9 cellular contexts compared by ENCODE assay signal in genomic region chr17:79388556-79389295, GRCh38.
DNase-seq lines count a peak whose midpoint lies in the region; FAIRE-seq and TF ChIP-seq lines count a peak whose summit lies in the region.
"Had no signal": no experiment of that assay in that cellular context is flagged by ENCODE, and none has a peak within 500 bp of the region (broad histone marks: within the 10 kb centered on the region; RNA-seq: fewer than 3 reads in every experiment).

No MANE protein-coding gene starts in this region.

- H3K36me3 Mint-ChIP-seq in nephron progenitor cell (ENCODE audit: low read depth), result no peaks in the 10 kb centered on the region
- H3K36me3 Mint-ChIP-seq in activated T-helper 1 cell treated with anti-CD3 and anti-CD28 coated beads, Interleukin-12 subunit alpha, Interleukin-12 subunit beta, Interleukin-2, Interleukin-4 antibody, amounts not matched to agents 30 ng/mL and 10 ng/mL and 1 ng/mL, durations not matched to agents 14 hours and 24 hours and 36 hours (ENCODE audit: low read depth), result no peaks in the 10 kb centered on the region

- no peak overlapping the region for H3K4me3 ChIP-seq in epithelial cell of esophagus (ENCODE audit: low read length)

- H3K9me3 Mint-ChIP-seq in nephron progenitor cell, result no peaks in the 10 kb centered on the region
- H3K9me3 Mint-ChIP-seq in activated T-helper 1 cell treated with anti-CD3 and anti-CD28 coated beads, Interleukin-12 subunit alpha, Interleukin-12 subunit beta, Interleukin-2, Interleukin-4 antibody, amounts not matched to agents 30 ng/mL and 10 ng/mL and 1 ng/mL, durations not matched to agents 14 hours and 24 hours and 36 hours, result no peaks in the 10 kb centered on the region
- H3K9me3 Mint-ChIP-seq: CD4-positive, CD25-positive, alpha-beta regulatory T cell had no signal

- no peak overlapping the region for H3K27ac Mint-ChIP-seq in nephron progenitor cell
- H3K27ac Mint-ChIP-seq in activated T-helper 1 cell treated with anti-CD3 and anti-CD28 coated beads, Interleukin-12 subunit alpha, Interleukin-12 subunit beta, Interleukin-2, Interleukin-4 antibody, amounts not matched to agents 30 ng/mL and 10 ng/mL and 1 ng/mL, durations not matched to agents 14 hours and 24 hours and 36 hours, result no peak overlapping the region
- H3K27ac Mint-ChIP-seq: CD4-positive, CD25-positive, alpha-beta regulatory T cell had no signal

- DNase-seq in DMS79 treated with DMSO at 0.1 percent for 48 hours (lab: John Stamatoyannopoulos, UW), result peak; percentile 54
- no peak for DNase-seq in DMS79 (lab: John Stamatoyannopoulos, UW)
- peak; percentile 66 for DNase-seq in HTR-8/SVneo (ENCODE audit: insufficient read length, low spot score)
- peak; percentile 25 for DNase-seq in RCC 7860 (ENCODE audit: low spot score)
- DNase-seq in epithelial cell of esophagus (ENCODE audit: low read depth), result peak; percentile 56
- peak; percentile 79 for DNase-seq in nephron progenitor cell
- no peak for DNase-seq in activated T-helper 1 cell treated with anti-CD3 and anti-CD28 coated beads, Interleukin-12 subunit alpha, Interleukin-12 subunit beta, Interleukin-2, Interleukin-4 antibody, amounts not matched to agents 30 ng/mL and 10 ng/mL and 1 ng/mL, durations not matched to agents 14 hours and 24 hours and 36 hours (ENCODE audit: low spot score)
- DNase-seq in NCI-H1048 (lab: John Stamatoyannopoulos, UW), result no peak

- FAIRE-seq in HTR-8/SVneo (lab: Jason Lieb, UNC), result peak; percentile 49
- FAIRE-seq in RCC 7860 (lab: Jason Lieb, UNC), result no peak

- peaks cover 71% of the 10 kb centered on the region for H3K27me3 Mint-ChIP-seq in nephron progenitor cell (ENCODE audit: low read depth, poor library complexity)
- H3K27me3 Mint-ChIP-seq in activated T-helper 1 cell treated with anti-CD3 and anti-CD28 coated beads, Interleukin-12 subunit alpha, Interleukin-12 subunit beta, Interleukin-2, Interleukin-4 antibody, amounts not matched to agents 30 ng/mL and 10 ng/mL and 1 ng/mL, durations not matched to agents 14 hours and 24 hours and 36 hours (ENCODE audit: insufficient read depth), result peaks cover 12% of the 10 kb centered on the region

- peak; percentile 73 for TF ChIP-seq CTCF in epithelial cell of esophagus (IDR thresholded peaks at IDR 0.05; ENCODE audit: insufficient read depth, low read depth, low read length, missing control alignments)
- peak; percentile 81 for TF ChIP-seq CTCF in nephron progenitor cell (IDR thresholded peaks at IDR 0.05)

- no peaks in the 10 kb centered on the region for H3K4me1 Mint-ChIP-seq in nephron progenitor cell
- no peaks in the 10 kb centered on the region for H3K4me1 Mint-ChIP-seq in activated T-helper 1 cell treated with anti-CD3 and anti-CD28 coated beads, Interleukin-12 subunit alpha, Interleukin-12 subunit beta, Interleukin-2, Interleukin-4 antibody, amounts not matched to agents 30 ng/mL and 10 ng/mL and 1 ng/mL, durations not matched to agents 14 hours and 24 hours and 36 hours (ENCODE audit: low read depth)

- intact Hi-C loops in activated T-helper 1 cell treated with anti-CD3 and anti-CD28 coated beads, Interleukin-12 subunit alpha, Interleukin-12 subunit beta, Interleukin-2, Interleukin-4 antibody, amounts not matched to agents 30 ng/mL and 10 ng/mL and 1 ng/mL, durations not matched to agents 14 hours and 24 hours and 36 hours (cut with micrococcal nuclease), result no loop called here

- no peak overlapping the region for H3K4me3 Mint-ChIP-seq in nephron progenitor cell
- H3K4me3 Mint-ChIP-seq in activated T-helper 1 cell treated with anti-CD3 and anti-CD28 coated beads, Interleukin-12 subunit alpha, Interleukin-12 subunit beta, Interleukin-2, Interleukin-4 antibody, amounts not matched to agents 30 ng/mL and 10 ng/mL and 1 ng/mL, durations not matched to agents 14 hours and 24 hours and 36 hours, result no peak overlapping the region
- H3K4me3 Mint-ChIP-seq: CD4-positive, CD25-positive, alpha-beta regulatory T cell had no signal

Comparison
In these comparisons a context has a peak if more than half of its experiments do, and no peak if none do; other contexts are left out.
1. DNase-seq: peak in DMS79 treated with DMSO at 0.1 percent for 48 hours (single experiment), HTR-8/SVneo (single experiment), RCC 7860 (single experiment), epithelial cell of esophagus (single experiment) and nephron progenitor cell (single experiment); none in DMS79 (single experiment), activated T-helper 1 cell treated with anti-CD3 and anti-CD28 coated beads, Interleukin-12 subunit alpha, Interleukin-12 subunit beta, Interleukin-2, Interleukin-4 antibody, amounts not matched to agents 30 ng/mL and 10 ng/mL and 1 ng/mL, durations not matched to agents 14 hours and 24 hours and 36 hours (single experiment) and NCI-H1048 (single experiment).